ENCODE assay signal across 9 cellular contexts in genomic region chr12:71746983-71747611, GRCh38. TPM values are rescaled to one million over a fixed set of nuclear protein-coding genes. Genes with fewer than 3 reads are reported as not detected.
DNase-seq lines count a peak whose midpoint lies in the region; ATAC-seq and TF ChIP-seq lines count a peak whose summit lies in the region.
"Had no signal": no experiment of that assay in that cellular context is flagged by ENCODE, and none has a peak within 500 bp of the region (broad histone marks: within the 10 kb centered on the region; RNA-seq: fewer than 3 reads in every experiment).

No MANE protein-coding gene starts in this region.

- H3K27ac Mint-ChIP-seq in Calu3 (ENCODE audit: unreplicated experiment) (no peak overlapping the region), mesothelial cell of epicardium (no peak overlapping the region)
- no peak overlapping the region for H3K27ac Mint-ChIP-seq in effector memory CD8-positive, alpha-beta T cell
- H3K27ac Mint-ChIP-seq: activated naive CD4-positive, alpha-beta T cell treated with anti-CD3 and anti-CD28 coated beads, Interleukin-2, amount 50 U/mL, for 24 hours had no signal

- CTCF ChIA-PET in Calu3 (lab: Charles Lee): interaction anchor here (0.5 to 2.9 kb wide), 18 partner anchors 15 to 732 kb away, joined by 3 to 42 read pairs (median 4); partner anchors contain the start of genes THAP2, TMEM19 and ZFC3H1

- no peaks in the 10 kb centered on the region for H3K36me3 Mint-ChIP-seq in Calu3 (ENCODE audit: insufficient read depth, unreplicated experiment)
- no peaks in the 10 kb centered on the region for H3K36me3 Mint-ChIP-seq in effector memory CD8-positive, alpha-beta T cell (ENCODE audit: insufficient read depth)
- no peaks in the 10 kb centered on the region for H3K36me3 Mint-ChIP-seq in mesothelial cell of epicardium
- H3K36me3 Mint-ChIP-seq: activated naive CD4-positive, alpha-beta T cell treated with anti-CD3 and anti-CD28 coated beads, Interleukin-2, amount 50 U/mL, for 24 hours had no signal

- H3K4me1 Mint-ChIP-seq in Calu3 (ENCODE audit: low read depth, unreplicated experiment) (no peaks in the 10 kb centered on the region), mesothelial cell of epicardium (no peaks in the 10 kb centered on the region)
- no peaks in the 10 kb centered on the region for H3K4me1 Mint-ChIP-seq in effector memory CD8-positive, alpha-beta T cell (ENCODE audit: low read depth in 2 of 2)
- H3K4me1 Mint-ChIP-seq: activated naive CD4-positive, alpha-beta T cell treated with anti-CD3 and anti-CD28 coated beads, Interleukin-2, amount 50 U/mL, for 24 hours had no signal

- peaks cover 38% of the 10 kb centered on the region for H3K27me3 Mint-ChIP-seq in Calu3 (ENCODE audit: unreplicated experiment)
- peaks cover 26 to 30% of the 10 kb centered on the region in 2 donors for H3K27me3 Mint-ChIP-seq in effector memory CD8-positive, alpha-beta T cell
- H3K27me3 Mint-ChIP-seq in mesothelial cell of epicardium (ENCODE audit: low read depth): peaks cover 36% of the 10 kb centered on the region

- BruUV-seq in Calu3 (replicated peaks; lab: Mats Ljungman, UMichigan): no TSS peak

- peak; percentile 72 for TF ChIP-seq CTCF in Calu3 (IDR thresholded peaks at IDR 0.05; ENCODE audit: unreplicated experiment)
- peak; percentile 59 for TF ChIP-seq CTCF in mesothelial cell of epicardium (IDR thresholded peaks at IDR 0.05; ENCODE audit: unreplicated experiment)

- peak; percentile 95 for ATAC-seq in GM19351 (IDR thresholded peaks at IDR 0.05; ENCODE audit: unreplicated experiment)
- peak; percentile 95 for ATAC-seq in HG03280 (IDR thresholded peaks at IDR 0.05; ENCODE audit: unreplicated experiment)
- peak; percentile 96 for ATAC-seq in effector memory CD8-positive, alpha-beta T cell (replicated peaks)

- no peak overlapping the region for H3K4me3 Mint-ChIP-seq in Calu3 (ENCODE audit: low read depth, unreplicated experiment)
- H3K4me3 Mint-ChIP-seq in effector memory CD8-positive, alpha-beta T cell: no peak overlapping the region
- H3K4me3 Mint-ChIP-seq in mesothelial cell of epicardium: no peak overlapping the region
- H3K4me3 Mint-ChIP-seq: activated naive CD4-positive, alpha-beta T cell treated with anti-CD3 and anti-CD28 coated beads, Interleukin-2, amount 50 U/mL, for 24 hours had no signal

- intact Hi-C loops in Calu3 (cut with micrococcal nuclease; ENCODE audit: unreplicated experiment): loop anchor here (1.0 to 10.0 kb wide), 5 partner anchors 61 to 532 kb away; partner anchors contain the start of genes THAP2 and TMEM19

- DNase-seq in Calu3: peak; percentile 61
- peak; percentile 66 for DNase-seq in NCI-H460 (ENCODE audit: extremely low read depth, low read depth)
- DNase-seq in activated CD4-positive, alpha-beta T cell treated with anti-CD3 and anti-CD28 coated beads for 48 hours: peak; percentile 47
- peak; percentile 40 to 52 (median 41) for DNase-seq in effector memory CD8-positive, alpha-beta T cell
- no peak for DNase-seq in mesothelial cell of epicardium (ENCODE audit: low spot score in 2 of 2, unreplicated experiment in 2 of 2)
- peak; percentile 49 for DNase-seq in stromal cell of bone marrow (ENCODE audit: low read depth)

- H3K9me3 Mint-ChIP-seq in Calu3 (ENCODE audit: low read depth, unreplicated experiment) (no peaks in the 10 kb centered on the region), mesothelial cell of epicardium (no peaks in the 10 kb centered on the region)
- no peaks in the 10 kb centered on the region for H3K9me3 Mint-ChIP-seq in effector memory CD8-positive, alpha-beta T cell
- H3K9me3 Mint-ChIP-seq: activated naive CD4-positive, alpha-beta T cell treated with anti-CD3 and anti-CD28 coated beads, Interleukin-2, amount 50 U/mL, for 24 hours had no signal

RNA-seq across cellular contexts. Expression of gene RAB21, which starts 7.6 kb away (rescaled TPM):
- total RNA-seq in Calu3 (2022): 115 and 139 TPM in 2 replicates
- total RNA-seq in NCI-H460 (2014; rRNA removed; shearing (Covaris generic)): 33.5 and 45.2 TPM in 2 replicates
- polyA plus RNA-seq in NCI-H460 (2014; cell fraction: nucleus; rRNA removed): 18.2 and 22.8 TPM in 2 replicates
- 44.0 to 49.0 TPM (median 46.9 TPM) in 3 replicates for total RNA-seq in mesothelial cell of epicardium

Comparison
In these comparisons a context has a peak if more than half of its experiments do, and no peak if none do; other contexts are left out.
1. DNase-seq: peak in Calu3 (single experiment), NCI-H460 (single experiment), activated CD4-positive, alpha-beta T cell treated with anti-CD3 and anti-CD28 coated beads for 48 hours (single experiment), effector memory CD8-positive, alpha-beta T cell (3 of 3) and stromal cell of bone marrow (single experiment); none in mesothelial cell of epicardium (0 of 2).
2. Peak in every context shown above with its lines, with median percentiles within 50 percentile points of each other: ATAC-seq.